Comparison of ENCODE assay signal across 9 cellular contexts in the genomic region with DNA sequence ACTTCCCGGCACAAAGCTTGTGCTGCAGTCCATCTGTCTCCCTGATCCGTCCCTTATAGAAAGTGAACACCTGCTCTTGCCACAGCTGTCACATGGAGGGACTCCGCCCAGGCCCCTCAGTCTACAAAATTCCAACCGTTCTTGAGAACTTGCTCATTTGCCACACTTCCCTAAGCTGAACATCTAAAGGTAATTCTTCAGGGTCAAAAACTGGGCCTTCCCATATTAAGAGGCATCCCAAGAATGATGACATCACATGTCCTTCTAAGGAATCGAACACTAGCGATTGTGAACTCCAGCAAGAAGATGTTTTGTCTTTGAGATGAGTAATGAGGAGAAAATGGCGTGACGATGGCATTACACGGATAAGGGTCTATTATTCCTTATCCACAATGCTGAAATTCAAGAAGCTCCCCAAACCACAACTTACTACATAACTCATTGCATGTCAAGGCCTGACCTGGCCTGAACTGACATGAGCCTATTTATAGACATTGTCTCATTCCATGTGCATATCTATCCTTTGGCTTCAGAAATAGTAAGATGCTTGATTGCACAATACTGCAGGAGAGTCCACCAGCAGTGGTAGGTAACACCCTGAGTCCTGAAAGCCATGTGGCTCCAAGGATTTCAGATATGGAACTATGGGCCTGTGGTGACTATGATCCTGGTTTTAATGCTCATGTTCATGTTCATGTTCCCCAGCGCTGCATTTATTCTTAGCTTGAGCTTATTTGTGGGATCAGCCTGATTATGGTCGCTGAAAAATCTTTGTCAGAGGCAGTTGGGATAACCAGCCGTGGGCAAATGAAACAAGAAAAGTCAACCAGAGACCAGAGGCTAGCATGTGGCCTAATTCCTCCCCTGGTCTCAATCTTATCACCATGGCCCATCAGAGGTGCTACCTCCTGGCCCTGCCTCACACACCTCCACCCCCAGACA.
DNase-seq lines count a peak whose midpoint lies in the region; ATAC-seq, FAIRE-seq and TF ChIP-seq lines count a peak whose summit lies in the region.
"Had no signal": no experiment of that assay in that cellular context is flagged by ENCODE, and none has a peak within 500 bp of the region (broad histone marks: within the 10 kb centered on the region; RNA-seq: fewer than 3 reads in every experiment).

No MANE protein-coding gene starts in this region.

- no peaks in the 10 kb centered on the region for H3K27me3 ChIP-seq in brain microvascular endothelial cell (replicated peaks)

- peak overlapping the region; percentile 91 for H3K27ac ChIP-seq in brain microvascular endothelial cell

- H3K4me3 ChIP-seq in brain microvascular endothelial cell (ENCODE audit: low read depth, low read length) = no peak overlapping the region

- H3K36me3 Mint-ChIP-seq in memory B cell = no peaks in the 10 kb centered on the region

- H3K36me3 ChIP-seq in brain microvascular endothelial cell (replicated peaks) = no peaks in the 10 kb centered on the region

- no peaks in the 10 kb centered on the region for H3K9me3 Mint-ChIP-seq in memory B cell

- no peak for TF ChIP-seq POLR2A in GM12892 (IDR thresholded peaks at IDR 0.05; ENCODE audit: low read depth, low read length)

- FAIRE-seq in GM12892 (lab: Jason Lieb, UNC) = no peak

- no peaks in the 10 kb centered on the region for H3K27me3 Mint-ChIP-seq in memory B cell

- DNase-seq in DMS 273 (lab: John Stamatoyannopoulos, UW; ENCODE audit: unreplicated experiment) (peak; percentile 89), NCI-H2107 treated with DMSO at 0.1 percent for 48 hours (lab: John Stamatoyannopoulos, UW; ENCODE audit: unreplicated experiment) (peak; percentile 77), brain microvascular endothelial cell (peak; percentile 99), memory B cell (ENCODE audit: low spot score in 2 of 2) (no peak), NCI-H2029 (lab: John Stamatoyannopoulos, UW) (no peak), GM12892 (ENCODE audit: insufficient read length) (no peak)
- DNase-seq: central memory CD4-positive, alpha-beta T cell had no signal

- H3K27ac Mint-ChIP-seq in memory B cell = peak overlapping the region; percentile 38

- no peak overlapping the region for H3K4me3 Mint-ChIP-seq in memory B cell

- in situ Hi-C loops in brain microvascular endothelial cell (cut with HindIII; ENCODE audit: low pct_ligation_motif_present, low sequenced_read_pairs) = no loop called here

- peaks cover 8% of the 10 kb centered on the region for H3K4me1 Mint-ChIP-seq in memory B cell

- TF ChIP-seq CTCF in brain microvascular endothelial cell (IDR thresholded peaks at IDR 0.05; ENCODE audit: low read depth, low read length, missing control alignments) = no peak

- ATAC-seq in memory B cell (ENCODE audit: low read depth) = no peak
- ATAC-seq in GM21423 (IDR thresholded peaks at IDR 0.05; ENCODE audit: unreplicated experiment) = no peak
- ATAC-seq in HG03159 (IDR thresholded peaks at IDR 0.05; ENCODE audit: unreplicated experiment) = no peak

Comparison
In these comparisons a context has a peak if more than half of its experiments do, and no peak if none do; other contexts are left out.
1. DNase-seq: peak in DMS 273 (single experiment), NCI-H2107 treated with DMSO at 0.1 percent for 48 hours (single experiment) and brain microvascular endothelial cell (single experiment); none in memory B cell (0 of 2), NCI-H2029 (single experiment) and GM12892 (single experiment).